8 cellular contexts compared by ENCODE assay signal in genomic region chr15:98649621-98649995, GRCh38. TPM values are rescaled to one million over a fixed set of nuclear protein-coding genes. Genes with fewer than 3 reads are reported as not detected.
DNase-seq lines count a peak whose midpoint lies in the region; ATAC-seq and TF ChIP-seq lines count a peak whose summit lies in the region.

No MANE protein-coding gene starts in this region.

- H3K9me3 ChIP-seq in gastroesophageal sphincter: no peaks in the 10 kb centered on the region
- no peaks in the 10 kb centered on the region for H3K9me3 ChIP-seq in ovary

- ATAC-seq in gastroesophageal sphincter (no peak), HG02678 (IDR thresholded peaks at IDR 0.05; ENCODE audit: unreplicated experiment) (no peak), HG03439 (IDR thresholded peaks at IDR 0.05; ENCODE audit: unreplicated experiment) (no peak)

- peak overlapping the region; percentile 58 to 67 for H3K4me3 ChIP-seq in gastroesophageal sphincter
- peak overlapping the region; percentile 92 for H3K4me3 ChIP-seq in ovary

- 4% methylated on average over 5 of the region's 45 CpGs; no CpG with 5 or more reads in 1 of the 2 donors for WGBS in gastroesophageal sphincter (ENCODE audit: low coverage in 1 of 2), 2 donors
- 0 to 1% (median 0%) methylated on average over 45 of the region's 45 CpGs for WGBS in ovary, 3 donors

- peak overlapping the region; percentile 72 to 98 (median 94) for H3K27ac ChIP-seq in gastroesophageal sphincter
- H3K27ac ChIP-seq in ovary: peak overlapping the region; percentile 95 to 97

- DNase-seq in D341Med (ENCODE audit: low spot score) (peak; percentile 55), NCI-H226 (peak; percentile 33), ovary (peak in 4 of 5 donors; percentile 33 to 72 (median 58)), midbrain (lab: John Stamatoyannopoulos, UW) (no peak)
- DNase-seq in activated effector memory CD4-positive, alpha-beta T cell treated with Interleukin-2 at 50 U/mL for 16 hours: peak; percentile 9

- TF ChIP-seq EP300 in gastroesophageal sphincter (IDR thresholded peaks at IDR 0.05) (no peak), ovary (IDR thresholded peaks at IDR 0.05) (no peak)

- peaks cover 12% of the 10 kb centered on the region for H3K27me3 ChIP-seq in gastroesophageal sphincter
- no peaks in the 10 kb centered on the region for H3K27me3 ChIP-seq in ovary

- H3K4me1 ChIP-seq in gastroesophageal sphincter: peaks cover 0 to 45% (median 0%) of the 10 kb centered on the region in 3 donors
- H3K4me1 ChIP-seq in ovary (ENCODE audit: insufficient read depth): peaks cover 5% of the 10 kb centered on the region

- TF ChIP-seq POLR2A in gastroesophageal sphincter (IDR thresholded peaks at IDR 0.05) (peak in 1 of 2 donors; percentile 7), ovary (IDR thresholded peaks at IDR 0.05) (peak; percentile 9)

- intact Hi-C loops in ovary (cut with DNase I): loop anchor here in 3 of 4 donors (5.0 to 10.0 kb wide), 5 partner anchors 125 to 428 kb away; no protein-coding TSS in a partner anchor

- TF ChIP-seq CTCF in gastroesophageal sphincter (IDR thresholded peaks at IDR 0.05): peak in 3 of 4 experiments; percentile 29 to 63 (median 46)
- TF ChIP-seq CTCF in ovary (IDR thresholded peaks at IDR 0.05): peak in 2 of 3 donors; percentile 13 to 25

- H3K36me3 ChIP-seq in gastroesophageal sphincter: no peaks in the 10 kb centered on the region
- H3K36me3 ChIP-seq in ovary: no peaks in the 10 kb centered on the region

RNA-seq across cellular contexts. Expression of gene IGF1R, which starts 1.3 kb away (rescaled TPM):
- total RNA-seq in gastroesophageal sphincter (10 to 100 TPM; 31.6 to 87.8 (median 60.0) TPM), ovary (10 to 100 TPM; 39.5 to 88.7 (median 70.2) TPM)
- polyA plus RNA-seq in ovary: 10 to 100 TPM; 15.4 to 38.2 TPM
